Comparison of ENCODE assay signal across 8 cellular contexts in genomic region chr1:235079443-235079967, GRCh38. TPM values are rescaled to one million over a fixed set of nuclear protein-coding genes. Genes with fewer than 3 reads are reported as not detected.
DNase-seq lines count a peak whose midpoint lies in the region; ATAC-seq and TF ChIP-seq lines count a peak whose summit lies in the region.

No MANE protein-coding gene starts in this region.

- DNase-seq in HPDE6-E6E7 (ENCODE audit: extremely low spot score) (peak; percentile 97), adrenal gland (peak in 4 of 7 donors; percentile 35 to 65 (median 51)), mucosa of gallbladder (ENCODE audit: low spot score) (peak; percentile 93), retina (no peak), UCSD-AML1 (lab: John Stamatoyannopoulos, UW; ENCODE audit: unreplicated experiment) (no peak), BE2C (no peak), T-helper 17 cell (no peak)

- WGBS in adrenal gland, 4 donors, result 26 to 38% (median 36%) methylated on average over 6 of the region's 6 CpGs

- no peak for TF ChIP-seq CTCF in C4-2B (conservative IDR thresholded peaks at IDR 0.05)
- no peak for TF ChIP-seq CTCF in adrenal gland (IDR thresholded peaks at IDR 0.05)
- TF ChIP-seq CTCF in BE2C (IDR thresholded peaks at IDR 0.05; ENCODE audit: low read depth, low read length), result no peak

- H3K4me1 Mint-ChIP-seq in T-helper 17 cell, result peaks cover 37% of the 10 kb centered on the region

- H3K4me1 ChIP-seq in adrenal gland (replicated peaks in 1 of 2) (peaks cover 54 to 64% of the 10 kb centered on the region in 2 donors), BE2C (peaks cover 15% of the 10 kb centered on the region)

- intact Hi-C loops in adrenal gland (cut with DNase I), result loop anchor here (5.0 kb wide), 3 partner anchors 77 to 582 kb away; no protein-coding TSS in a partner anchor

- H3K27ac ChIP-seq in C4-2B (peak overlapping the region; percentile 77), adrenal gland (peak overlapping the region in 3 of 5 donors; percentile 46 to 63 (median 56))

- TF ChIP-seq POLR2A in adrenal gland (IDR thresholded peaks at IDR 0.05), result no peak

- H3K27me3 ChIP-seq in adrenal gland (no peaks in the 10 kb centered on the region), BE2C (no peaks in the 10 kb centered on the region)

- H3K36me3 ChIP-seq in adrenal gland (replicated peaks in 1 of 2) (no peaks in the 10 kb centered on the region), BE2C (no peaks in the 10 kb centered on the region)

- H3K4me3 ChIP-seq in adrenal gland, result no peak overlapping the region
- H3K4me3 ChIP-seq in BE2C (ENCODE audit: low read depth, low read length), result no peak overlapping the region

- ATAC-seq in T-helper 17 cell, result no peak

- no peak overlapping the region for H3K27ac Mint-ChIP-seq in T-helper 17 cell

- no peaks in the 10 kb centered on the region for H3K36me3 Mint-ChIP-seq in T-helper 17 cell (ENCODE audit: low read depth)

- H3K9me3 ChIP-seq in adrenal gland (replicated peaks in 1 of 3) (no peaks in the 10 kb centered on the region), BE2C (no peaks in the 10 kb centered on the region), T-helper 17 cell (ENCODE audit: control insufficient read depth, low read length, poor library complexity, severe bottlenecking) (no peaks in the 10 kb centered on the region)

- no peak overlapping the region for H3K4me3 Mint-ChIP-seq in T-helper 17 cell

- H3K27me3 Mint-ChIP-seq in T-helper 17 cell, result no peaks in the 10 kb centered on the region

RNA-seq across cellular contexts. Expression of gene TOMM20, which starts 49.1 kb away (rescaled TPM):
- total RNA-seq in adrenal gland (100 to 1,000 TPM in 5 of 8 donors, 10 to 100 TPM in 3; 84.5 to 144 (median 121) TPM), mucosa of gallbladder (70.3 TPM), T-helper 17 cell (100 to 1,000 TPM; 105 to 112 TPM)
- polyA plus RNA-seq in adrenal gland, result 100 to 1,000 TPM in 1 of 3 donors, 10 to 100 TPM in 2; 61.7 to 116 (median 62.7) TPM
- 206 TPM for polyA plus RNA-seq in BE2C (2012; ENCODE audit: insufficient read depth, insufficient read length, low read depth)

Comparison
In these comparisons a context has a peak if more than half of its experiments do, and no peak if none do; other contexts are left out.
1. DNase-seq: peak in HPDE6-E6E7 (single experiment), adrenal gland (4 of 7) and mucosa of gallbladder (single experiment); none in retina (single experiment), UCSD-AML1 (single experiment), BE2C (single experiment) and T-helper 17 cell (0 of 3).